Comparison of ENCODE assay signal across 17 cellular contexts in the genomic region with DNA sequence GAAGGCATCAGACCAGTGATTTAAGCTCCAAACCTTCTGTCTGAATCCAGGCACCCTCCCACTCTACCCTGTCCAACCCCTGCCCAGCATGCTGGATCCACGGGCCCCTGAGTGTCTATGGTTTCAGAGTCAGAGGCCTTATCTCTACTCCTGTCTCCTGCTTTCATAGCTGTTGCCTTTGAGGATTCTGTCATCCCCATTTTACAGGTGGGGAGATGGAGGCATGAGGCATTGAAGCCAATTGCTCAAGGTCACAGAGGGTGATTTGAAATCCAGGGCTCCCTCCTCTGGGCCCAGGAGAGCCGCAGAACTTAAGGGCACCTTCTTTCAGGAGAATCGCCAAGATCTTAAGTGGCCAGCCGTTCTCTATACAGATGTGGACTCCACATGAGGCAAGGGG. TPM values are rescaled to one million over a fixed set of nuclear protein-coding genes. Genes with fewer than 3 reads are reported as not detected.
A peak's percentile ranks its signal among the peaks of the same experiment; 100 is the strongest.
DNase-seq lines count a peak whose midpoint lies in the region; ATAC-seq and TF ChIP-seq lines count a peak whose summit lies in the region.
"Had no signal": no experiment of that assay in that cellular context is flagged by ENCODE, and none has a peak within 500 bp of the region (broad histone marks: within the 10 kb centered on the region; RNA-seq: fewer than 3 reads in every experiment).

No MANE protein-coding gene starts in this region.

- in situ Hi-C loops in mammary epithelial cell (cut with MboI; ENCODE audit: low sequenced_read_pairs in 2 of 2), result no loop called here

- no peak overlapping the region for H3K4me3 ChIP-seq in mammary epithelial cell (replicated peaks in 1 of 3; ENCODE audit: insufficient read depth in 1 of 3, low read depth in 2 of 3, low read length in 3 of 3)
- H3K4me3 ChIP-seq in right cardiac atrium (ENCODE audit: low read length), result no peak overlapping the region
- no peak overlapping the region for H3K4me3 ChIP-seq in neuronal stem cell (ENCODE audit: low read length in 2 of 2)

- BruUV-seq in mammary epithelial cell (replicated peaks; lab: Mats Ljungman, UMichigan) (no TSS peak), MCF 10A (replicated peaks; lab: Mats Ljungman, UMichigan) (no TSS peak)

- H3K36me3 ChIP-seq in mammary epithelial cell (ENCODE audit: insufficient read depth, low read length) (no peaks in the 10 kb centered on the region), neuronal stem cell (replicated peaks in 1 of 2; ENCODE audit: control insufficient read depth in 2 of 2, insufficient read depth in 2 of 2, low read length in 2 of 2) (no peaks in the 10 kb centered on the region)

- no peaks in the 10 kb centered on the region for H3K36me3 Mint-ChIP-seq in MCF 10A (ENCODE audit: insufficient read depth, unreplicated experiment)
- H3K36me3 Mint-ChIP-seq: CD8-positive, alpha-beta T cell had no signal

- POLR2A ChIA-PET in MCF 10A (lab: Yijun Ruan, JAX), result interaction anchor here (0.6 to 2.0 kb wide), 2 partner anchors 10 to 53 kb away, joined by 3 to 5 read pairs; no protein-coding TSS in a partner anchor

- H3K27me3 ChIP-seq in mammary epithelial cell (ENCODE audit: insufficient read depth, low read length), result peaks cover 10% of the 10 kb centered on the region
- no peaks in the 10 kb centered on the region for H3K27me3 ChIP-seq in right cardiac atrium (ENCODE audit: control insufficient read depth, insufficient read depth)
- H3K27me3 ChIP-seq in neuronal stem cell (ENCODE audit: control insufficient read depth in 3 of 3, insufficient read depth in 3 of 3, low read depth in 1 of 3, low read length in 3 of 3), result peaks cover 7 to 26% (median 23%) of the 10 kb centered on the region in 3 experiments

- H3K4ac ChIP-seq in neuronal stem cell (ENCODE audit: low read length), result no peak overlapping the region

- H3K27ac ChIP-seq in mammary epithelial cell (ENCODE audit: insufficient read depth, low read depth, low read length) (no peak overlapping the region), right cardiac atrium (ENCODE audit: low read length) (peak overlapping the region; percentile 96), cingulate gyrus (ENCODE audit: low read depth, low read length) (peak overlapping the region; percentile 75), neuronal stem cell (replicated peaks; ENCODE audit: low read length) (no peak overlapping the region)
- H3K27ac ChIP-seq: 22Rv1 had no signal

- no peak overlapping the region for H3K4me3 Mint-ChIP-seq in MCF 10A (ENCODE audit: unreplicated experiment)
- H3K4me3 Mint-ChIP-seq: CD8-positive, alpha-beta T cell had no signal

- no peaks in the 10 kb centered on the region for H4K20me1 ChIP-seq in mammary epithelial cell (ENCODE audit: insufficient read depth, low read length)

- H3K9me3 ChIP-seq in mammary epithelial cell (replicated peaks; ENCODE audit: insufficient read depth, low read length) (no peaks in the 10 kb centered on the region), right cardiac atrium (ENCODE audit: control insufficient read depth, low read length) (no peaks in the 10 kb centered on the region), neuronal stem cell (replicated peaks in 1 of 2; ENCODE audit: control insufficient read depth in 2 of 2, insufficient read depth in 1 of 2, low read depth in 1 of 2, low read length in 2 of 2) (peaks cover 0 to 2% of the 10 kb centered on the region in 2 donors)

- no peaks in the 10 kb centered on the region for H3K79me2 ChIP-seq in mammary epithelial cell (ENCODE audit: insufficient read depth, low read length)

- intact Hi-C loops in mammary epithelial cell (cut with micrococcal nuclease), result loop anchor here (5.0 kb wide), 1 partner anchor 40 kb away; no protein-coding TSS in a partner anchor
- intact Hi-C loops in MCF 10A (cut with micrococcal nuclease), result no loop called here
- intact Hi-C loops in right cardiac atrium (cut with DNase I), result no loop called here
- intact Hi-C loops in left ventricle myocardium superior (cut with micrococcal nuclease), result no loop called here

- no peak overlapping the region for H2BK120ac ChIP-seq in neuronal stem cell (ENCODE audit: low read depth, low read length)

- TF ChIP-seq CTCF in mammary epithelial cell (conservative IDR thresholded peaks at IDR 0.05 in 1 of 2, IDR thresholded peaks at IDR 0.05 in 1 of 2; ENCODE audit: extremely low read depth in 1 of 2, insufficient read depth in 1 of 2, low read depth in 1 of 2, low read length in 2 of 2), result no peak
- no peak for TF ChIP-seq CTCF in MCF 10A (IDR thresholded peaks at IDR 0.05; ENCODE audit: unreplicated experiment)

- H3K27me3 Mint-ChIP-seq in MCF 10A (ENCODE audit: insufficient read depth, unreplicated experiment), result peaks cover 48% of the 10 kb centered on the region

- H3K4me1 Mint-ChIP-seq in MCF 10A (ENCODE audit: insufficient read depth, unreplicated experiment), result peaks cover 12% of the 10 kb centered on the region

- peak overlapping the region; percentile 57 for H2AK5ac ChIP-seq in neuronal stem cell (ENCODE audit: low read depth, low read length)

- H2BK5ac ChIP-seq in neuronal stem cell (ENCODE audit: low read length), result no peak overlapping the region

- ATAC-seq in right cardiac atrium, result no peak
- no peak for ATAC-seq in left ventricle myocardium superior
- ATAC-seq in GM21423 (IDR thresholded peaks at IDR 0.05; ENCODE audit: unreplicated experiment), result no peak
- no peak for ATAC-seq in HG02571 (IDR thresholded peaks at IDR 0.05; ENCODE audit: unreplicated experiment)
- ATAC-seq: CD8-positive, alpha-beta T cell; HCT116 had no signal

- H3K9me3 Mint-ChIP-seq in MCF 10A (ENCODE audit: unreplicated experiment), result no peaks in the 10 kb centered on the region
- H3K9me3 Mint-ChIP-seq: CD8-positive, alpha-beta T cell had no signal

- H4K8ac ChIP-seq in neuronal stem cell (ENCODE audit: low read depth, low read length), result no peak overlapping the region

- H3K4me1 ChIP-seq in mammary epithelial cell (ENCODE audit: insufficient read depth, low read length), result peaks cover 27% of the 10 kb centered on the region
- peaks cover 5% of the 10 kb centered on the region for H3K4me1 ChIP-seq in right cardiac atrium (ENCODE audit: control insufficient read depth, insufficient read depth, low read length)
- peaks cover 23 to 25% of the 10 kb centered on the region in 2 donors for H3K4me1 ChIP-seq in neuronal stem cell (ENCODE audit: control insufficient read depth in 2 of 2, insufficient read depth in 1 of 2, low read depth in 1 of 2, low read length in 2 of 2)

- no peak overlapping the region for H3K14ac ChIP-seq in neuronal stem cell (ENCODE audit: low read length)

- H2BK12ac ChIP-seq in neuronal stem cell (ENCODE audit: low read length), result no peak overlapping the region

- H2AFZ ChIP-seq in mammary epithelial cell (ENCODE audit: low read depth, low read length) (peak overlapping the region; percentile 84), neuronal stem cell (ENCODE audit: low read length) (no peak overlapping the region)

- H3K9ac ChIP-seq in mammary epithelial cell (ENCODE audit: insufficient read depth, low read length) (no peak overlapping the region), neuronal stem cell (ENCODE audit: low read depth, low read length, poor library complexity) (no peak overlapping the region)

- peak overlapping the region; percentile 77 for H3K18ac ChIP-seq in neuronal stem cell (ENCODE audit: low read length)

- 83% methylated on average over 4 of the region's 4 CpGs for WGBS in mammary epithelial cell (ENCODE audit: low coverage, missing lambda C conversion rate)
- 57% methylated on average over 4 of the region's 4 CpGs for WGBS in right cardiac atrium
- no CpG with 5 or more reads among the region's 4 CpGs for WGBS in neuronal stem cell (ENCODE audit: extremely low coverage in 2 of 2, insufficient read length in 2 of 2, insufficient replicate concordance in 1 of 2), 2 donors

- H4K91ac ChIP-seq in neuronal stem cell (ENCODE audit: low read depth, low read length, poor library complexity), result no peak overlapping the region

- H3K27ac Mint-ChIP-seq in MCF 10A (ENCODE audit: low read depth, unreplicated experiment), result no peak overlapping the region
- H3K27ac Mint-ChIP-seq: CD8-positive, alpha-beta T cell had no signal

- DNase-seq in mammary epithelial cell (no peak), MCF 10A (ENCODE audit: unreplicated experiment) (no peak), right cardiac atrium (no peak), left ventricle myocardium superior (no peak), neuronal stem cell (ENCODE audit: low spot score) (no peak)
- DNase-seq: CD8-positive, alpha-beta T cell; COR-L47; DND-41; GDM1 had no signal

- dilution Hi-C loops in mammary epithelial cell (cut with HindIII; ENCODE audit: low sequenced_read_pairs), result no loop called here

- H2BK15ac ChIP-seq in neuronal stem cell (ENCODE audit: low read length), result peak overlapping the region; percentile 37

- CTCF ChIA-PET in mammary epithelial cell (lab: Charles Lee; ENCODE audit: low non-redundant PET) (no interaction called here), MCF 10A (lab: Yijun Ruan, JAX) (no interaction called here)

- H3K4me2 ChIP-seq in mammary epithelial cell (ENCODE audit: insufficient read depth, low read depth, low read length) (peak overlapping the region; percentile 32), neuronal stem cell (ENCODE audit: insufficient read depth, low read length, poor library complexity, severe bottlenecking) (no peak overlapping the region)

- H3K23ac ChIP-seq in neuronal stem cell (ENCODE audit: low read depth, low read length, poor library complexity), result peak overlapping the region; percentile 32

- H3K79me1 ChIP-seq in neuronal stem cell (ENCODE audit: low read depth, low read length), result peaks cover 5% of the 10 kb centered on the region

RNA-seq across cellular contexts. Expression of gene KCNJ4, which starts 3.1 kb away (rescaled TPM):
- total RNA-seq in mammary epithelial cell (not detected), MCF 10A (2022) (not detected in 2 replicates), right cardiac atrium (10 to 100 TPM; 15.7 to 40.5 (median 31.3) TPM), left ventricle myocardium superior (20.5 TPM)
- polyA plus RNA-seq in mammary epithelial cell (0.03 TPM), right cardiac atrium (40.4 TPM)
- not detected for polyA minus RNA-seq in mammary epithelial cell
- polyA plus RNA-seq in neuronal stem cell (2013, experiment 1 of 2), result 6.0 TPM
- 5.6 TPM for polyA plus RNA-seq in neuronal stem cell (2013, experiment 2 of 2)
- total RNA-seq: CD8-positive, alpha-beta T cell; HT-29 had no signal
- polyA plus RNA-seq: BJ, CD14-positive monocyte had no signal

RNA-seq across cellular contexts. Expression of gene KDELR3, which starts 16.0 kb away (rescaled TPM):
- 10 to 100 TPM; 12.3 to 18.4 TPM for total RNA-seq in mammary epithelial cell
- polyA plus RNA-seq in mammary epithelial cell, result 17.8 TPM
- polyA minus RNA-seq in mammary epithelial cell, result 5.2 TPM
- 6.4 and 11.5 TPM in 2 replicates for total RNA-seq in MCF 10A (2022)
- total RNA-seq in right cardiac atrium, result 1 to 10 TPM; 5.0 to 8.3 (median 7.4) TPM
- polyA plus RNA-seq in right cardiac atrium, result 7.9 TPM
- total RNA-seq in left ventricle myocardium superior, result 4.2 TPM
- 11.1 TPM for polyA plus RNA-seq in neuronal stem cell (2013, experiment 1 of 2)
- polyA plus RNA-seq in neuronal stem cell (2013, experiment 2 of 2), result 11.0 TPM
- total RNA-seq: CD8-positive, alpha-beta T cell had no signal
- polyA plus RNA-seq: CD14-positive monocyte had no signal

RNA-seq across cellular contexts. Expression of gene DDX17, which starts 54.2 kb away (rescaled TPM):
- total RNA-seq in mammary epithelial cell (100 to 1,000 TPM; 235 to 405 TPM), MCF 10A (2022) (322 and 422 TPM in 2 replicates), right cardiac atrium (100 to 1,000 TPM; 216 to 253 (median 238) TPM), left ventricle myocardium superior (212 TPM)
- polyA plus RNA-seq in mammary epithelial cell (162 TPM), right cardiac atrium (134 TPM)
- 270 TPM for polyA minus RNA-seq in mammary epithelial cell
- 260 TPM for polyA plus RNA-seq in neuronal stem cell (2013, experiment 1 of 2)
- polyA plus RNA-seq in neuronal stem cell (2013, experiment 2 of 2), result 263 TPM

Comparison
In these comparisons a context has a peak if more than half of its experiments do, and no peak if none do; other contexts are left out.
1. H3K27ac ChIP-seq: peak in right cardiac atrium (single experiment) and cingulate gyrus (single experiment); none in mammary epithelial cell (single experiment) and neuronal stem cell (single experiment).
2. RNA of gene KCNJ4, which starts 3.1 kb away (total RNA-seq): 15.7 to 40.5 TPM in right cardiac atrium and 20.5 TPM in left ventricle myocardium superior (single experiment); not detected in mammary epithelial cell and not detected in MCF 10A; every median in the first group is over 10 times any median in the second.